ENCODE assay signal across 10 cellular contexts in the genomic region with DNA sequence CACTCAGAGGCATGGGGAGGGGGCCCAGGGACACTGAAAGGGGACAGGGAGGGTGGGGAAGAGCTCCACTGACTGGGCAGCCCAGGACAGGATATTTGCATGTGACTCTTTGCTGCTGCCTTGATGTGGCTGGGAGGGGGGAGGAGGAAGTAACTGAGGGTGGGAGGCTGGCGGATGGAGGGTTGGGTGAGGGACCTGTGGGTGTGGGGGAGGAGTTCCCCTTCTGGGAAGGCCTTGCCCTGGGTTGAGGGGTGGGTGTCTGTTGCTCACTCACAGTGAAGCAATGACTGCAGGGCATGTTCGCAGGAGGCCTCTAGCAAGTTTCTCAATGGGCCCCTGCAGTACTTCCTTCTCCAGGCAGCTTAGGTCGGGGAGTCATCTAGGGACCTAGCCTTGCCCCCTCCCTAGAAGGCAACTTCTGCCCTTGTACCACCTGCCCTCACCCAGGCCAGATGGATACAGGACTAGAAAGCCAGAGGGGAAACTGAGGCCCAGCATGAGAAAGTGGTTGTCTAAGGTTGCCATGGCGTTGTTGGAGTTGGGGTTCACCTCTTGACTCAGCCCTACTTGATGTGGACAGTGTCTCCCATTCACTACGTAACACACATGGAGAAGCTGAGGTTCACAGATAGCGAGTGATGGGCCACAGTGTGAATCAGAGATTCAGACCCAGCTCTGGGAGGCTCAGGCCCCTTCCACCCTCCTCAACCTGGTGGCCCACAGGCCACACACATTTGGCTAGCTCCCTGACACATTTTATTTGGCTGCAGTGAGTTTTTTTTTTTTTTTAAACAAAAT. TPM values are rescaled to one million over a fixed set of nuclear protein-coding genes. Genes with fewer than 3 reads are reported as not detected.
DNase-seq lines count a peak whose midpoint lies in the region; ATAC-seq lines count a peak whose summit lies in the region.
"Had no signal": no experiment of that assay in that cellular context is flagged by ENCODE, and none has a peak within 500 bp of the region (broad histone marks: within the 10 kb centered on the region; RNA-seq: fewer than 3 reads in every experiment).

No MANE protein-coding gene starts in this region.

- peak; percentile 88 for DNase-seq in activated gamma-delta T cell treated with Interleukin-2 at 50 U/mL for 16 hours
- DNase-seq in activated gamma-delta T cell (lab: John Stamatoyannopoulos, UW), result no peak
- DNase-seq in activated T-cell treated with anti-CD3 and anti-CD28 coated beads for 48 hours (ENCODE audit: low read depth), result peak; percentile 83
- peak; percentile 63 for DNase-seq in left lobe of liver (ENCODE audit: low spot score)
- DNase-seq in stimulated activated CD8-positive, alpha-beta memory T cell treated with anti-CD3 and anti-CD28 coated beads, Interleukin-15, amount 100 ng/mL, for 48 hours (ENCODE audit: low read depth in 2 of 2), result peak; percentile 85 to 88
- no peak for DNase-seq in inferior parietal cortex (ENCODE audit: extremely low spot score)
- DNase-seq in NCI-H446 treated with DMSO at 0.1 percent for 48 hours (lab: John Stamatoyannopoulos, UW), result no peak
- DNase-seq in NCI-H2171 (lab: John Stamatoyannopoulos, UW), result no peak

- ATAC-seq in left lobe of liver, result no peak
- ATAC-seq: A549, pancreas had no signal

RNA-seq across cellular contexts. Expression of a gene that starts 3.0 kb away (rescaled TPM):
- total RNA-seq in left lobe of liver, result 9.8 TPM

RNA-seq across cellular contexts. Expression of a gene that starts 17.2 kb away (rescaled TPM):
- total RNA-seq in left lobe of liver, result 0.63 TPM

RNA-seq across cellular contexts. Expression of a gene that starts 20.1 kb away (rescaled TPM):
- 292 TPM for total RNA-seq in left lobe of liver

RNA-seq across cellular contexts. Expression of a gene that starts 29.0 kb away (rescaled TPM):
- total RNA-seq in left lobe of liver, result not detected
- total RNA-seq: pancreas had no signal

RNA-seq across cellular contexts. Expression of a gene that starts 44.0 kb away (rescaled TPM):
- 1.7 TPM for total RNA-seq in left lobe of liver

Comparison
In these comparisons a context has a peak if more than half of its experiments do, and no peak if none do; other contexts are left out.
1. DNase-seq: peak in activated gamma-delta T cell treated with Interleukin-2 at 50 U/mL for 16 hours (single experiment), activated T-cell treated with anti-CD3 and anti-CD28 coated beads for 48 hours (single experiment), left lobe of liver (single experiment) and stimulated activated CD8-positive, alpha-beta memory T cell treated with anti-CD3 and anti-CD28 coated beads, Interleukin-15, amount 100 ng/mL, for 48 hours (2 of 2); none in activated gamma-delta T cell (single experiment), inferior parietal cortex (single experiment), NCI-H446 treated with DMSO at 0.1 percent for 48 hours (single experiment) and NCI-H2171 (single experiment).